In the genomic region with DNA sequence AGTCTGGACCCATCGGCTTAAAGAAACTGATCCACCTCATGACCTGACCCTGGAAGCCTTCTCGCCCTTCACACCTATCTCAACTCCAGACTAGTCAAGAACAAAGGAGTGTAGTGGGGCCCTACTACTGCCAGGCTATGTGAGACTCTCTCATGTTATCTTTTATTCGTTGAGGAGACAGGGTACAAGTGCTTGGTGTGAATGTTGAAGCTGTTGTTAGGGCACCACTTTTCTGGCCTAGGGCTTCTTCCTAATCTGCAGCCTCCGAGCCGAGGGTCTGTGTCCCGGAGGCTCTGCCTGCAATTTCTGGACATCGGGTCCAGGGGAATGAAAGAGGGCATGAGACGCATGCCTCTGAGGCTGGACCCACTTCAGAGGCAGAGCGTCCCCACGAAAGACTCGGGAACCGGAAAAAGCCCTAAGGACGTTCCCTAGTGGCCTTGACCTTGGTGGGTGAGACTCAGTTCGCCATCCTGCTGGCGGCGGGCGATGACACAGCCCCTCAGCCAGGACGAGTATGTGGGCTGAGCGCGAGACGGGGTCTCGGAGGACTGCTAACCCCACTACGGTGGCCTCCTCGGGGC, we compare ENCODE assay signal across 1 cellular context.
A peak's percentile ranks its signal among the peaks of the same experiment; 100 is the strongest.
TF ChIP-seq lines count a peak whose summit lies in the region.

No MANE protein-coding gene starts in this region.

TF ChIP-seq in K562, 482 proteins besides CTCF, POLR2A, EP300 and RAD21 (continued from another document and continues in another):
- TF ChIP-seq, protein P1, sequence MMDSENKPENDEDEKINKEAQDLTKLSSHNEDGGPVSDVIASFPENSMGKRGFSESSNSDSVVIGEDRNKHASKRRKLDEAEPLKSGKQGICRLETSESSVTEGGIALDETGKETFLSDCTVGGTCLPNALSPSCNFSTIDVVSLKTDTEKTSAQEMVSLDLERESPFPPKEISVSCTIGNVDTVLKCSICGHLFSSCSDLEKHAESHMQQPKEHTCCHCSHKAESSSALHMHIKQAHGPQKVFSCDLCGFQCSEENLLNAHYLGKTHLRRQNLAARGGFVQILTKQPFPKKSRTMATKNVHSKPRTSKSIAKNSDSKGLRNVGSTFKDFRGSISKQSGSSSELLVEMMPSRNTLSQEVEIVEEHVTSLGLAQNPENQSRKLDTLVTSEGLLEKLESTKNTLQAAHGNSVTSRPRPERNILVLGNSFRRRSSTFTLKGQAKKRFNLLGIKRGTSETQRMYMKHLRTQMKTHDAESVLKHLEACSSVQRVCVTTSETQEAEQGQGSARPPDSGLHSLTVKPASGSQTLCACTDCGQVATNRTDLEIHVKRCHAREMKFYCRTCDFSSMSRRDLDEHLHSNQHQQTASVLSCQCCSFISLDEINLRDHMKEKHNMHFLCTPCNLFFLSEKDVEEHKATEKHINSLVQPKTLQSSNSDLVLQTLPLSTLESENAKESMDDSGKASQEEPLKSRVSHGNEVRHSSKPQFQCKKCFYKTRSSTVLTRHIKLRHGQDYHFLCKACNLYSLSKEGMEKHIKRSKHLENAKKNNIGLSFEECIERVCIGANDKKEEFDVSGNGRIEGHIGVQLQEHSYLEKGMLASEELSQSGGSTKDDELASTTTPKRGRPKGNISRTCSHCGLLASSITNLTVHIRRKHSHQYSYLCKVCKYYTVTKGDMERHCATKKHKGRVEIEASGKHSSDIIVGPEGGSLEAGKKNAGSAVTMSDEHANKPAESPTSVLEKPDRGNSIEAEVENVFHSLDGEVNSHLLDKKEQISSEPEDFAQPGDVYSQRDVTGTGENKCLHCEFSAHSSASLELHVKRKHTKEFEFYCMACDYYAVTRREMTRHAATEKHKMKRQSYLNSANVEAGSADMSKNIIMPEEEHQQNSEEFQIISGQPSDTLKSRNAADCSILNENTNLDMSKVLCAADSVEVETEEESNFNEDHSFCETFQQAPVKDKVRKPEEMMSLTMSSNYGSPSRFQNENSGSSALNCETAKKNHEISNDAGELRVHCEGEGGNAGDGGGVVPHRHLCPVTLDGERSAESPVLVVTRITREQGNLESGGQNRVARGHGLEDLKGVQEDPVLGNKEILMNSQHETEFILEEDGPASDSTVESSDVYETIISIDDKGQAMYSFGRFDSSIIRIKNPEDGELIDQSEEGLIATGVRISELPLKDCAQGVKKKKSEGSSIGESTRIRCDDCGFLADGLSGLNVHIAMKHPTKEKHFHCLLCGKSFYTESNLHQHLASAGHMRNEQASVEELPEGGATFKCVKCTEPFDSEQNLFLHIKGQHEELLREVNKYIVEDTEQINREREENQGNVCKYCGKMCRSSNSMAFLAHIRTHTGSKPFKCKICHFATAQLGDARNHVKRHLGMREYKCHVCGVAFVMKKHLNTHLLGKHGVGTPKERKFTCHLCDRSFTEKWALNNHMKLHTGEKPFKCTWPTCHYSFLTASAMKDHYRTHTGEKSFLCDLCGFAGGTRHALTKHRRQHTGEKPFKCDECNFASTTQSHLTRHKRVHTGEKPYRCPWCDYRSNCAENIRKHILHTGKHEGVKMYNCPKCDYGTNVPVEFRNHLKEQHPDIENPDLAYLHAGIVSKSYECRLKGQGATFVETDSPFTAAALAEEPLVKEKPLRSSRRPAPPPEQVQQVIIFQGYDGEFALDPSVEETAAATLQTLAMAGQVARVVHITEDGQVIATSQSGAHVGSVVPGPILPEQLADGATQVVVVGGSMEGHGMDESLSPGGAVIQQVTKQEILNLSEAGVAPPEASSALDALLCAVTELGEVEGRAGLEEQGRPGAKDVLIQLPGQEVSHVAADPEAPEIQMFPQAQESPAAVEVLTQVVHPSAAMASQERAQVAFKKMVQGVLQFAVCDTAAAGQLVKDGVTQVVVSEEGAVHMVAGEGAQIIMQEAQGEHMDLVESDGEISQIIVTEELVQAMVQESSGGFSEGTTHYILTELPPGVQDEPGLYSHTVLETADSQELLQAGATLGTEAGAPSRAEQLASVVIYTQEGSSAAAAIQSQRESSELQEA (IDR thresholded peaks at IDR 0.05; ENCODE audit: low read depth): peak; percentile 54; the same call in 1 of the 2 replicates
- 0 out of 2 replicates have a peak, but pooled peaks have one; percentile 46 for TF ChIP-seq ZNF224 (CRISPR knock-in tag; IDR thresholded peaks at IDR 0.05)
- 0 out of 2 replicates have a peak, but pooled peaks have one; percentile 74 for TF ChIP-seq FOXP4 (CRISPR knock-in tag; IDR thresholded peaks at IDR 0.05; ENCODE audit: borderline replicate concordance)
- TF ChIP-seq ZBTB40 (IDR thresholded peaks at IDR 0.05): 0 out of 2 replicates have a peak, but pooled peaks have one; percentile 1
- TF ChIP-seq ZBTB40 (CRISPR knock-in tag; IDR thresholded peaks at IDR 0.05): no peak
- TF ChIP-seq HMGXB4 (CRISPR knock-in tag; IDR thresholded peaks at IDR 0.05): 0 out of 2 replicates have a peak, but pooled peaks have one; percentile 23
- TF ChIP-seq THAP12 (CRISPR knock-in tag; IDR thresholded peaks at IDR 0.05): no peak
- TF ChIP-seq, protein P2, sequence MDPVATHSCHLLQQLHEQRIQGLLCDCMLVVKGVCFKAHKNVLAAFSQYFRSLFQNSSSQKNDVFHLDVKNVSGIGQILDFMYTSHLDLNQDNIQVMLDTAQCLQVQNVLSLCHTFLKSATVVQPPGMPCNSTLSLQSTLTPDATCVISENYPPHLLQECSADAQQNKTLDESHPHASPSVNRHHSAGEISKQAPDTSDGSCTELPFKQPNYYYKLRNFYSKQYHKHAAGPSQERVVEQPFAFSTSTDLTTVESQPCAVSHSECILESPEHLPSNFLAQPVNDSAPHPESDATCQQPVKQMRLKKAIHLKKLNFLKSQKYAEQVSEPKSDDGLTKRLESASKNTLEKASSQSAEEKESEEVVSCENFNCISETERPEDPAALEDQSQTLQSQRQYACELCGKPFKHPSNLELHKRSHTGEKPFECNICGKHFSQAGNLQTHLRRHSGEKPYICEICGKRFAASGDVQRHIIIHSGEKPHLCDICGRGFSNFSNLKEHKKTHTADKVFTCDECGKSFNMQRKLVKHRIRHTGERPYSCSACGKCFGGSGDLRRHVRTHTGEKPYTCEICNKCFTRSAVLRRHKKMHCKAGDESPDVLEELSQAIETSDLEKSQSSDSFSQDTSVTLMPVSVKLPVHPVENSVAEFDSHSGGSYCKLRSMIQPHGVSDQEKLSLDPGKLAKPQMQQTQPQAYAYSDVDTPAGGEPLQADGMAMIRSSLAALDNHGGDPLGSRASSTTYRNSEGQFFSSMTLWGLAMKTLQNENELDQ (CRISPR knock-in tag; IDR thresholded peaks at IDR 0.05; ENCODE audit: borderline replicate concordance): peak; percentile 82; the same call in 1 of the 2 replicates
- TF ChIP-seq CBFB (CRISPR knock-in tag; IDR thresholded peaks at IDR 0.05): peak; percentile 78
